In the genomic region with DNA sequence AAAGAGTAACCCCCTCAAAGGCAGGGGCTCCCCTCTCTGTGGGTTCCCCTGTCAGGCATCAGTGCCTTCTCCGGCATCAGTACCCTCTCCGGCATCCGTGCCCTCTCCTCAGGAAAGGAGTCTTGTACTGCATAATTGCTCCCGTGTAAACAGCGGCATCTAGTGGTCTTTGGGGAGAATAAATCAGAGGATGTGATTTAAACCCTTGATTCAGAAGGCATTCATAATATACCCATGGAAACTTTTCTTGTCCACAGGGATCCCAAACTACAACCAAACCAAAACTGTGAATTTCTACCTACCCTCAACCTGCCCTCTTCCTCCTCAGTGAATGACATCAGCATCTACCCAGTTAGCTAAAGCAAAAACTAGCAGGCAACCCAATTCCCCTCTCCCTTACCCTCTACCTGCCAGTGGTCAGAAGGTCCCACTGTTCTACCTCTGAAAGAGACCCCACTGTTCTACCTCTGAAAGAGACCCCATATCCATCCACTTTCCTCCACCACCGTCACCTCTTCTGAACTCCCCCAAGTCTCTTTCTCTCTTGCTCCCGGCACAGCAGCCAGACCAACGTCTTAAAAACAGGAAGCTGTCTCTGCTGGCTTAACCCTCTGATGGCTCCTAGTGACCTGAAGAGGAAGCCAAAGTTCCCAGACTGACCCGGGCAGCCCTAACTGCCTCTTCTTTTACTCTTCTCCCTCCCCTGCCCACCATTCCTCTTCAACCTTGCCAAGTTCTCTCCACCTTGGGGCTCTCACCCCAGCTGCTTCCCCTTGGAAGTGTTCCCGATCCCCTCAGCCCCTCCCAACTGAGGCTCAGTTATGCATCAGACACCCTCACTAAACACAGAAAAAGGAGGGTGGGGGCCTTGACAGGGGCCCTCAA, we compare ENCODE assay signal across 1 cellular context.
TF ChIP-seq lines count a peak whose summit lies in the region.

No MANE protein-coding gene starts in this region.

TF ChIP-seq in HEK293, 187 proteins besides CTCF, POLR2A, EP300 and RAD21 (continued from another document and continues in another):
- TF ChIP-seq HOXC10 (CRISPR knock-in tag; IDR thresholded peaks at IDR 0.05) = no peak
- no peak for TF ChIP-seq ZNF473 (tag by site-specific recombination; IDR thresholded peaks at IDR 0.05)
- no peak for TF ChIP-seq TCF7L2 (IDR thresholded peaks at IDR 0.05; ENCODE audit: borderline replicate concordance, low read depth, low read length)
- TF ChIP-seq, protein P1, sequence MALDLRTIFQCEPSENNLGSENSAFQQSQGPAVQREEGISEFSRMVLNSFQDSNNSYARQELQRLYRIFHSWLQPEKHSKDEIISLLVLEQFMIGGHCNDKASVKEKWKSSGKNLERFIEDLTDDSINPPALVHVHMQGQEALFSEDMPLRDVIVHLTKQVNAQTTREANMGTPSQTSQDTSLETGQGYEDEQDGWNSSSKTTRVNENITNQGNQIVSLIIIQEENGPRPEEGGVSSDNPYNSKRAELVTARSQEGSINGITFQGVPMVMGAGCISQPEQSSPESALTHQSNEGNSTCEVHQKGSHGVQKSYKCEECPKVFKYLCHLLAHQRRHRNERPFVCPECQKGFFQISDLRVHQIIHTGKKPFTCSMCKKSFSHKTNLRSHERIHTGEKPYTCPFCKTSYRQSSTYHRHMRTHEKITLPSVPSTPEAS (tag by site-specific recombination; IDR thresholded peaks at IDR 0.05) = no peak
- no peak for TF ChIP-seq ZEB2 (tag by site-specific recombination; IDR thresholded peaks at IDR 0.05)
- TF ChIP-seq, protein P2, sequence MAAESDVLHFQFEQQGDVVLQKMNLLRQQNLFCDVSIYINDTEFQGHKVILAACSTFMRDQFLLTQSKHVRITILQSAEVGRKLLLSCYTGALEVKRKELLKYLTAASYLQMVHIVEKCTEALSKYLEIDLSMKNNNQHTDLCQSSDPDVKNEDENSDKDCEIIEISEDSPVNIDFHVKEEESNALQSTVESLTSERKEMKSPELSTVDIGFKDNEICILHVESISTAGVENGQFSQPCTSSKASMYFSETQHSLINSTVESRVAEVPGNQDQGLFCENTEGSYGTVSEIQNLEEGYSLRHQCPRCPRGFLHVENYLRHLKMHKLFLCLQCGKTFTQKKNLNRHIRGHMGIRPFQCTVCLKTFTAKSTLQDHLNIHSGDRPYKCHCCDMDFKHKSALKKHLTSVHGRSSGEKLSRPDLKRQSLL (tag by site-specific recombination; IDR thresholded peaks at IDR 0.05) = no peak
- TF ChIP-seq ZNF2 (tag by site-specific recombination; IDR thresholded peaks at IDR 0.05) = 0 out of 2 replicates have a peak, but pooled peaks have one; percentile 31
- 0 out of 2 replicates have a peak, but pooled peaks have one; percentile 14 for TF ChIP-seq ZNF629 (tag by site-specific recombination; IDR thresholded peaks at IDR 0.05)
- peak; percentile 12; the same call in 1 of the 2 replicates for TF ChIP-seq ZNF335 (tag by site-specific recombination; conservative IDR thresholded peaks at IDR 0.05)
- TF ChIP-seq ZBTB21 (tag by site-specific recombination; IDR thresholded peaks at IDR 0.05) = no peak
- TF ChIP-seq ZNF18 (tag by site-specific recombination; IDR thresholded peaks at IDR 0.05) = no peak
- no peak for TF ChIP-seq ZBTB44 (tag by site-specific recombination; IDR thresholded peaks at IDR 0.05)
- no peak for TF ChIP-seq ELK4 (IDR thresholded peaks at IDR 0.05; ENCODE audit: borderline replicate concordance, low read depth, low read length)
- TF ChIP-seq ZFHX2 (tag by site-specific recombination; conservative IDR thresholded peaks at IDR 0.05) = no peak
- TF ChIP-seq PBX3 (CRISPR knock-in tag; IDR thresholded peaks at IDR 0.05) = no peak
- no peak for TF ChIP-seq ZNF341 (tag by site-specific recombination; IDR thresholded peaks at IDR 0.05; ENCODE audit: low read depth)
- TF ChIP-seq HOXA7 (CRISPR knock-in tag; IDR thresholded peaks at IDR 0.05; ENCODE audit: borderline replicate concordance) = no peak
- no peak for TF ChIP-seq ZSCAN5A (tag by site-specific recombination; IDR thresholded peaks at IDR 0.05)
- TF ChIP-seq HOXD13 (CRISPR knock-in tag; IDR thresholded peaks at IDR 0.05; ENCODE audit: borderline replicate concordance) = no peak
- 0 out of 2 replicates have a peak, but pooled peaks have one; percentile 10 for TF ChIP-seq IKZF3 (tag by site-specific recombination; IDR thresholded peaks at IDR 0.05)
- no peak for TF ChIP-seq ZNF350 (tag by site-specific recombination; IDR thresholded peaks at IDR 0.05)
- TF ChIP-seq ZNF677 (tag by site-specific recombination; IDR thresholded peaks at IDR 0.05) = no peak
- peak; percentile 46; the same call in 1 of the 2 replicates for TF ChIP-seq GFI1B (tag by site-specific recombination; IDR thresholded peaks at IDR 0.05)
- TF ChIP-seq ZNF596 (tag by site-specific recombination; IDR thresholded peaks at IDR 0.05) = no peak
- no peak for TF ChIP-seq BCL11B (tag by site-specific recombination; IDR thresholded peaks at IDR 0.05; ENCODE audit: low read depth)
- TF ChIP-seq ZNF155 (tag by site-specific recombination; IDR thresholded peaks at IDR 0.05) = no peak
- TF ChIP-seq ZXDB (tag by site-specific recombination; IDR thresholded peaks at IDR 0.05) = no peak
- TF ChIP-seq SETDB1 (IDR thresholded peaks at IDR 0.05; ENCODE audit: insufficient read length, low read length) = no peak
- TF ChIP-seq, protein P3, sequence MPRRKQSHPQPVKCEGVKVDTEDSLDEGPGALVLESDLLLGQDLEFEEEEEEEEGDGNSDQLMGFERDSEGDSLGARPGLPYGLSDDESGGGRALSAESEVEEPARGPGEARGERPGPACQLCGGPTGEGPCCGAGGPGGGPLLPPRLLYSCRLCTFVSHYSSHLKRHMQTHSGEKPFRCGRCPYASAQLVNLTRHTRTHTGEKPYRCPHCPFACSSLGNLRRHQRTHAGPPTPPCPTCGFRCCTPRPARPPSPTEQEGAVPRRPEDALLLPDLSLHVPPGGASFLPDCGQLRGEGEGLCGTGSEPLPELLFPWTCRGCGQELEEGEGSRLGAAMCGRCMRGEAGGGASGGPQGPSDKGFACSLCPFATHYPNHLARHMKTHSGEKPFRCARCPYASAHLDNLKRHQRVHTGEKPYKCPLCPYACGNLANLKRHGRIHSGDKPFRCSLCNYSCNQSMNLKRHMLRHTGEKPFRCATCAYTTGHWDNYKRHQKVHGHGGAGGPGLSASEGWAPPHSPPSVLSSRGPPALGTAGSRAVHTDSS (tag by site-specific recombination; IDR thresholded peaks at IDR 0.05) = no peak
- TF ChIP-seq ZNF560 (tag by site-specific recombination; IDR thresholded peaks at IDR 0.05; ENCODE audit: borderline replicate concordance) = no peak
- no peak for TF ChIP-seq ZNF404 (tag by site-specific recombination; IDR thresholded peaks at IDR 0.05)
- no peak for TF ChIP-seq ZNF776 (tag by site-specific recombination; IDR thresholded peaks at IDR 0.05; ENCODE audit: borderline replicate concordance)
- TF ChIP-seq ZNF214 (tag by site-specific recombination; IDR thresholded peaks at IDR 0.05; ENCODE audit: borderline replicate concordance) = no peak
- TF ChIP-seq ZNF10 (tag by site-specific recombination; IDR thresholded peaks at IDR 0.05) = no peak
- no peak for TF ChIP-seq SP3 (tag by site-specific recombination; IDR thresholded peaks at IDR 0.05)
- TF ChIP-seq PRDM1 (tag by site-specific recombination; IDR thresholded peaks at IDR 0.05) = no peak
- TF ChIP-seq ZNF670 (tag by site-specific recombination; IDR thresholded peaks at IDR 0.05; ENCODE audit: low read depth) = no peak
- TF ChIP-seq ZNF366 (tag by site-specific recombination; conservative IDR thresholded peaks at IDR 0.05) = no peak
- TF ChIP-seq ZBTB17 (tag by site-specific recombination; IDR thresholded peaks at IDR 0.05) = peak; percentile 35; the same call in 1 of the 2 replicates
- no peak for TF ChIP-seq ZNF785 (tag by site-specific recombination; IDR thresholded peaks at IDR 0.05)
- TF ChIP-seq, protein P4, sequence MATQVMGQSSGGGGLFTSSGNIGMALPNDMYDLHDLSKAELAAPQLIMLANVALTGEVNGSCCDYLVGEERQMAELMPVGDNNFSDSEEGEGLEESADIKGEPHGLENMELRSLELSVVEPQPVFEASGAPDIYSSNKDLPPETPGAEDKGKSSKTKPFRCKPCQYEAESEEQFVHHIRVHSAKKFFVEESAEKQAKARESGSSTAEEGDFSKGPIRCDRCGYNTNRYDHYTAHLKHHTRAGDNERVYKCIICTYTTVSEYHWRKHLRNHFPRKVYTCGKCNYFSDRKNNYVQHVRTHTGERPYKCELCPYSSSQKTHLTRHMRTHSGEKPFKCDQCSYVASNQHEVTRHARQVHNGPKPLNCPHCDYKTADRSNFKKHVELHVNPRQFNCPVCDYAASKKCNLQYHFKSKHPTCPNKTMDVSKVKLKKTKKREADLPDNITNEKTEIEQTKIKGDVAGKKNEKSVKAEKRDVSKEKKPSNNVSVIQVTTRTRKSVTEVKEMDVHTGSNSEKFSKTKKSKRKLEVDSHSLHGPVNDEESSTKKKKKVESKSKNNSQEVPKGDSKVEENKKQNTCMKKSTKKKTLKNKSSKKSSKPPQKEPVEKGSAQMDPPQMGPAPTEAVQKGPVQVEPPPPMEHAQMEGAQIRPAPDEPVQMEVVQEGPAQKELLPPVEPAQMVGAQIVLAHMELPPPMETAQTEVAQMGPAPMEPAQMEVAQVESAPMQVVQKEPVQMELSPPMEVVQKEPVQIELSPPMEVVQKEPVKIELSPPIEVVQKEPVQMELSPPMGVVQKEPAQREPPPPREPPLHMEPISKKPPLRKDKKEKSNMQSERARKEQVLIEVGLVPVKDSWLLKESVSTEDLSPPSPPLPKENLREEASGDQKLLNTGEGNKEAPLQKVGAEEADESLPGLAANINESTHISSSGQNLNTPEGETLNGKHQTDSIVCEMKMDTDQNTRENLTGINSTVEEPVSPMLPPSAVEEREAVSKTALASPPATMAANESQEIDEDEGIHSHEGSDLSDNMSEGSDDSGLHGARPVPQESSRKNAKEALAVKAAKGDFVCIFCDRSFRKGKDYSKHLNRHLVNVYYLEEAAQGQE (tag by site-specific recombination; IDR thresholded peaks at IDR 0.05) = no peak
- TF ChIP-seq TRIM28 (IDR thresholded peaks at IDR 0.05; ENCODE audit: borderline replicate concordance, low read length) = no peak
- no peak for TF ChIP-seq ZFP37 (tag by site-specific recombination; IDR thresholded peaks at IDR 0.05)
- no peak for TF ChIP-seq ZNF311 (tag by site-specific recombination; IDR thresholded peaks at IDR 0.05; ENCODE audit: borderline replicate concordance)
